ENCODE assay signal across 1 cellular context in genomic region chr15:84658788-84659411, GRCh38.
TF ChIP-seq lines count a peak whose summit lies in the region.

No MANE protein-coding gene starts in this region.

TF ChIP-seq in HEK293, 187 proteins besides CTCF, POLR2A, EP300 and RAD21 (continued from another document):
- TF ChIP-seq ZNF777 (tag by site-specific recombination; IDR thresholded peaks at IDR 0.05; ENCODE audit: borderline replicate concordance) (no peak), ZNF292 (tag by site-specific recombination; IDR thresholded peaks at IDR 0.05; ENCODE audit: borderline replicate concordance, low read depth) (no peak), ZNF133 (tag by site-specific recombination; IDR thresholded peaks at IDR 0.05) (no peak), ZSCAN5A (tag by site-specific recombination; IDR thresholded peaks at IDR 0.05) (no peak), TRIM28 (IDR thresholded peaks at IDR 0.05; ENCODE audit: borderline replicate concordance, low read length) (no peak), ZNF10 (tag by site-specific recombination; IDR thresholded peaks at IDR 0.05) (no peak), ZNF132 (tag by site-specific recombination; IDR thresholded peaks at IDR 0.05; ENCODE audit: borderline replicate concordance) (no peak), ZNF366 (tag by site-specific recombination; conservative IDR thresholded peaks at IDR 0.05) (no peak)
